ENCODE assay signal across 1 cellular context in genomic region chr3:45596290-45596791, GRCh38.
TF ChIP-seq lines count a peak whose summit lies in the region.

No MANE protein-coding gene starts in this region.

TF ChIP-seq in HepG2, 621 proteins besides CTCF, POLR2A, EP300 and RAD21 (continued from another document):
- no peak for TF ChIP-seq AGO2 (optimal IDR thresholded peaks at IDR 0.05; ENCODE audit: low read depth, low read length)
- no peak for TF ChIP-seq NCOA5 (CRISPR knock-in tag; IDR thresholded peaks at IDR 0.05)
- no peak for TF ChIP-seq PBX2 (CRISPR knock-in tag; IDR thresholded peaks at IDR 0.05)
- TF ChIP-seq FOSL1 (CRISPR knock-in tag; IDR thresholded peaks at IDR 0.05; ENCODE audit: borderline replicate concordance), result no peak
- no peak for TF ChIP-seq TFAP4 (IDR thresholded peaks at IDR 0.05; ENCODE audit: borderline replicate concordance, low read depth)
- TF ChIP-seq CEBPZ (IDR thresholded peaks at IDR 0.05; ENCODE audit: low read length), result no peak
- no peak for TF ChIP-seq ZNF576 (CRISPR knock-in tag; IDR thresholded peaks at IDR 0.05)
- no peak for TF ChIP-seq ESRRA (CRISPR knock-in tag; IDR thresholded peaks at IDR 0.05; ENCODE audit: low read depth)
- no peak for TF ChIP-seq MEF2D (CRISPR knock-in tag; IDR thresholded peaks at IDR 0.05)
